In genomic region chr6:26312501-26313390, GRCh38 we compare ENCODE assay signal across 8 cellular contexts. TPM values are rescaled to one million over a fixed set of nuclear protein-coding genes. Genes with fewer than 3 reads are reported as not detected.
A peak's percentile ranks its signal among the peaks of the same experiment; 100 is the strongest.
DNase-seq lines count a peak whose midpoint lies in the region; ATAC-seq and TF ChIP-seq lines count a peak whose summit lies in the region.

No MANE protein-coding gene starts in this region.

- H3K9me3 Mint-ChIP-seq in chondrocyte (ENCODE audit: low read depth): no peaks in the 10 kb centered on the region

- H3K27ac ChIP-seq in left lung: peak overlapping the region; percentile 35 to 62

- H3K4me1 ChIP-seq in left lung: peaks cover 0 to 32% of the 10 kb centered on the region in 2 donors

- H3K9me3 ChIP-seq in left lung: no peaks in the 10 kb centered on the region

- intact Hi-C loops in left lung (cut with DNase I): no loop called here

- H3K4me1 Mint-ChIP-seq in chondrocyte (ENCODE audit: low read depth): peaks cover 33% of the 10 kb centered on the region

- DNase-seq in ELR (ENCODE audit: low read depth): peak; percentile 96
- peak; percentile 76 for DNase-seq in NCI-H345 treated with DMSO at 0.1 percent for 48 hours (lab: John Stamatoyannopoulos, UW; ENCODE audit: unreplicated experiment)
- peak; percentile 77 to 83 for DNase-seq in activated CD4-positive, alpha-beta T cell treated with anti-CD3 and anti-CD28 coated beads for 24 hours (ENCODE audit: low read depth in 2 of 2)
- no peak for DNase-seq in chondrocyte (ENCODE audit: low spot score)
- DNase-seq in left lung: peak; percentile 75 to 82
- peak; percentile 86 to 87 for DNase-seq in stimulated activated CD4-positive, alpha-beta T cell treated with anti-CD3 and anti-CD28 coated beads, Interleukin-2, amount 100 ng/mL, for 24 hours

- H3K27ac Mint-ChIP-seq in chondrocyte (ENCODE audit: unreplicated experiment): peak overlapping the region; percentile 84

- no peaks in the 10 kb centered on the region for H3K27me3 Mint-ChIP-seq in chondrocyte (ENCODE audit: low read depth)

- H3K36me3 ChIP-seq in left lung: no peaks in the 10 kb centered on the region

- peak; percentile 49 for ATAC-seq in HG02938 (IDR thresholded peaks at IDR 0.05; ENCODE audit: unreplicated experiment)
- ATAC-seq in left lung: peak; percentile 83
- ATAC-seq in HG03460 (IDR thresholded peaks at IDR 0.05; ENCODE audit: unreplicated experiment): no peak

- H3K4me3 ChIP-seq in left lung: peak overlapping the region; percentile 41 to 52

- H3K36me3 Mint-ChIP-seq in chondrocyte (ENCODE audit: low read depth): no peaks in the 10 kb centered on the region

- peak overlapping the region; percentile 72 for H3K4me3 Mint-ChIP-seq in chondrocyte (ENCODE audit: unreplicated experiment)

- TF ChIP-seq CTCF in chondrocyte (IDR thresholded peaks at IDR 0.05): no peak
- no peak for TF ChIP-seq CTCF in left lung (IDR thresholded peaks at IDR 0.05)

- peaks cover 0 to 12% of the 10 kb centered on the region in 2 donors for H3K27me3 ChIP-seq in left lung

RNA-seq across cellular contexts. Expression of gene BTN3A2, which starts 52.3 kb away (rescaled TPM):
- total RNA-seq in chondrocyte (7.2 to 18.0 TPM (median 7.7 TPM) in 3 replicates), left lung (10 to 100 TPM; 72.7 to 96.4 TPM)
